ENCODE assay signal across 28 cellular contexts in genomic region chr15:57849332-57849731, GRCh38.
"Had no signal": no experiment of that assay in that cellular context is flagged by ENCODE, and none has a peak within 500 bp of the region (broad histone marks: within the 10 kb centered on the region; RNA-seq: fewer than 3 reads in every experiment).

No MANE protein-coding gene starts in this region.

- H3K36me3 Mint-ChIP-seq: brain; mesothelial cell of epicardium; natural killer cell treated with Interleukin-12 subunit alpha and Interleukin-12 subunit beta and Interleukin-15 and Interleukin-18, amount 100 ng/mL, for 72 hours; T-cell had no signal

- H3K4me1 Mint-ChIP-seq: brain had no signal

- ATAC-seq: esophagus mucosa; natural killer cell treated with Interleukin-12 subunit alpha and Interleukin-12 subunit beta and Interleukin-15 and Interleukin-18, amount 100 ng/mL, for 72 hours; psoas muscle; right cardiac atrium; T-cell had no signal

- H3K27ac Mint-ChIP-seq: brain; mesothelial cell of epicardium; natural killer cell treated with Interleukin-12 subunit alpha and Interleukin-12 subunit beta and Interleukin-15 and Interleukin-18, amount 100 ng/mL, for 72 hours; T-cell; T-helper 2 cell treated with Interferon-gamma antibody and Interleukin-4, amounts not matched to agents 5 μg/mL and 100 μg/mL, for 36 hours had no signal

- H3K36me3 ChIP-seq: left ventricle myocardium inferior, stomach, vagina, WERI-Rb-1 had no signal

- H3K27me3 ChIP-seq: vagina had no signal

- H3K9me3 ChIP-seq: psoas muscle, stomach, vagina had no signal

- DNase-seq: activated CD4-positive, alpha-beta T cell treated with anti-CD3 and anti-CD28 coated beads for 1 hour; activated CD4-positive, alpha-beta T cell treated with anti-CD3 and anti-CD28 coated beads, Interleukin-2, amount 50 U/mL, for 4 hours; activated CD8-positive, alpha-beta memory T cell treated with anti-CD3 and anti-CD28 coated beads for 24 hours; activated CD8-positive, alpha-beta memory T cell treated with anti-CD3 and anti-CD28 coated beads, Interleukin-2, amount 50 U/mL, for 4 hours; activated gamma-delta T cell; activated naive CD4-positive, alpha-beta T cell treated with anti-CD3 and anti-CD28 coated beads, Interleukin-2, amount 50 U/mL, for 16 hours; aorta; caudate nucleus; dermis blood vessel endothelial cell; effector CD8-positive, alpha-beta T cell; hippocampal formation; kidney glomerular epithelial cell; left ventricle myocardium inferior; psoas muscle; right cardiac atrium; stimulated activated CD4-positive, alpha-beta T cell treated with anti-CD3 and anti-CD28 coated beads, Interleukin-12 subunit alpha, Interleukin-12 subunit beta, amount 100 ng/mL, for 4 hours; stimulated activated CD4-positive, alpha-beta T cell treated with anti-CD3 and anti-CD28 coated beads, Interleukin-4, amount 100 ng/mL, for 4 hours; stomach; T-cell; trophoblast cell; WERI-Rb-1 had no signal

- H3K27ac ChIP-seq: left ventricle myocardium inferior, psoas muscle, stomach, vagina, WERI-Rb-1 had no signal

- FAIRE-seq: frontal cortex had no signal

- H3K4me1 ChIP-seq: left ventricle myocardium inferior, psoas muscle, stomach, vagina had no signal

- H3K4me3 ChIP-seq: left ventricle myocardium inferior, psoas muscle, stomach, vagina had no signal

- H3K9me3 Mint-ChIP-seq: natural killer cell treated with Interleukin-12 subunit alpha and Interleukin-12 subunit beta and Interleukin-15 and Interleukin-18, amount 100 ng/mL, for 72 hours; T-helper 2 cell treated with Interferon-gamma antibody and Interleukin-4, amounts not matched to agents 5 μg/mL and 100 μg/mL, for 36 hours had no signal

- H3K4me3 Mint-ChIP-seq: brain; mesothelial cell of epicardium; natural killer cell treated with Interleukin-12 subunit alpha and Interleukin-12 subunit beta and Interleukin-15 and Interleukin-18, amount 100 ng/mL, for 72 hours; T-cell; T-helper 2 cell treated with Interferon-gamma antibody and Interleukin-4, amounts not matched to agents 5 μg/mL and 100 μg/mL, for 36 hours had no signal
